10 cellular contexts compared by ENCODE assay signal in the genomic region with DNA sequence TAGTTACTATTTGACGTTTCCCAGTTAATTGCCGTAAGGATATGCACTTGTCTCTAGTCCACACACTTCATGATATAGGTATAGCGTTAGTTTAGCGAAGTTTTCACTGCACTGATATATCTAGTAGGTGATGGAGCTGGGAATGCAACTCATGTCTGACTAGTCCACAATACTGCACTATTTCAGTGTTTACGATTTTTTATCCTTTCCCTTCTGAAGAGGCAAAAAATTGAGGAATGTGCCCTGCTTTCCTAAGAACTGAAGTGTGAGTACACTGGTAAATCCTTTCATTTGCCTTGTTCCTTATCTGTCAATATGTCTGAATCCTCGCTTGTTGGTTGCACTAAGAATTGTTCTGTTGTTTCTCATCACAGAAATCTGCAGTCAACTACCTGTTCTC. TPM values are rescaled to one million over a fixed set of nuclear protein-coding genes. Genes with fewer than 3 reads are reported as not detected.
DNase-seq lines count a peak whose midpoint lies in the region; ATAC-seq, FAIRE-seq and TF ChIP-seq lines count a peak whose summit lies in the region.
"Had no signal": no experiment of that assay in that cellular context is flagged by ENCODE, and none has a peak within 500 bp of the region (broad histone marks: within the 10 kb centered on the region; RNA-seq: fewer than 3 reads in every experiment).

No MANE protein-coding gene starts in this region.

- no peak for DNase-seq in CD4-positive, alpha-beta T cell
- DNase-seq in NB4 (ENCODE audit: low read depth) (no peak), H1 (ENCODE audit: low read depth in 1 of 2, low spot score in 2 of 2) (no peak), GM20000 (ENCODE audit: low spot score) (no peak), NCI-H2196 (lab: John Stamatoyannopoulos, UW; ENCODE audit: unreplicated experiment) (no peak), GM13977 (ENCODE audit: low spot score) (no peak), HEK293T (ENCODE audit: extremely low spot score) (no peak)
- DNase-seq: NCI-H510A had no signal

- peak overlapping the region; percentile 99 for H3K4me3 ChIP-seq in NB4 (ENCODE audit: low read depth, low read length)
- peak overlapping the region; percentile 58 to 91 (median 86) for H3K4me3 ChIP-seq in H1 (ENCODE audit: extremely low read depth in 1 of 4, insufficient read depth in 2 of 4, low read depth in 3 of 4, low read length in 4 of 4)
- peak overlapping the region; percentile 88 for H3K4me3 ChIP-seq in neuron (ENCODE audit: low read length)

- H2AFZ ChIP-seq in H1 (ENCODE audit: low read length) (no peak overlapping the region), neuron (ENCODE audit: low read depth, low read length) (no peak overlapping the region)

- H3K9me3 Mint-ChIP-seq in CD4-positive, alpha-beta T cell, result no peaks in the 10 kb centered on the region

- H3K56ac ChIP-seq in H1 (replicated peaks; ENCODE audit: insufficient read length, low read depth, low read length), result no peak overlapping the region

- H3K79me1 ChIP-seq in H1 (ENCODE audit: low read depth, low read length), result no peaks in the 10 kb centered on the region

- H3K4ac ChIP-seq in H1 (replicated peaks; ENCODE audit: insufficient read length, low read depth, low read length), result no peak overlapping the region

- no peak overlapping the region for H2AK5ac ChIP-seq in H1 (ENCODE audit: low read depth, low read length)

- H3K27ac ChIP-seq in CD4-positive, alpha-beta T cell (ENCODE audit: low read depth, low read length), result peak overlapping the region; percentile 41
- H3K27ac ChIP-seq in H1 (ENCODE audit: low read depth, low read length), result peak overlapping the region; percentile 88; the same call in 1 of the 2 replicates

- CTCF ChIA-PET in CD4-positive, alpha-beta T cell (lab: Charles Lee), result no interaction called here
- CTCF ChIA-PET in H1 (lab: Charles Lee; ENCODE audit: partially characterized antibody) (interaction anchor here (1.3 to 1.6 kb wide), 2 partner anchors 15 to 70 kb away, joined by 3 to 7 read pairs; partner anchors contain the start of genes GLA and HNRNPH2), HEK293T (lab: Yijun Ruan, JAX) (no interaction called here)

- H4K20me1 ChIP-seq in H1 (replicated peaks in 1 of 2; ENCODE audit: control insufficient read depth in 1 of 2, insufficient read depth in 2 of 2, low read length in 2 of 2), result peaks cover 0 to 2% of the 10 kb centered on the region in 2 experiments

- TF ChIP-seq RAD21 in H1 (IDR thresholded peaks at IDR 0.05 in 1 of 2, conservative IDR thresholded peaks at IDR 0.05 in 1 of 2; ENCODE audit: low read depth in 2 of 2, low read length in 2 of 2), result no peak

- no peaks in the 10 kb centered on the region for H3K9me3 ChIP-seq in CD4-positive, alpha-beta T cell (ENCODE audit: control insufficient read depth, low read length)
- H3K9me3 ChIP-seq in H1 (ENCODE audit: insufficient read depth in 2 of 2, low read depth in 1 of 2, low read length in 1 of 2), result no peaks in the 10 kb centered on the region
- H3K9me3 ChIP-seq in neuron (ENCODE audit: low read length), result no peaks in the 10 kb centered on the region

- H3K18ac ChIP-seq in H1 (ENCODE audit: extremely low read depth, low read length), result no peak overlapping the region

- H2BK20ac ChIP-seq in H1 (ENCODE audit: low read length), result no peak overlapping the region

- H2BK5ac ChIP-seq in H1 (ENCODE audit: low read depth, low read length), result no peak overlapping the region

- H3K4me1 Mint-ChIP-seq in CD4-positive, alpha-beta T cell (ENCODE audit: low read depth), result peaks cover 27% of the 10 kb centered on the region

- H3K36me3 Mint-ChIP-seq in CD4-positive, alpha-beta T cell (ENCODE audit: low read depth), result peaks cover 37% of the 10 kb centered on the region

- POLR2A ChIA-PET in CD4-positive, alpha-beta T cell (lab: Charles Lee), result interaction anchor here (1.5 to 2.0 kb wide), 3 partner anchors 26 to 540 kb away, joined by 12 to 18 read pairs (median 18); partner anchors contain the start of genes TIMM8A and ZMAT1
- POLR2A ChIA-PET in H1 (lab: Charles Lee; ENCODE audit: partially characterized antibody), result interaction anchor here (0.6 to 4.0 kb wide), 10 partner anchors 11 to 325 kb away, joined by 3 to 45 read pairs (median 3); partner anchors contain the start of gene TIMM8A
- POLR2A ChIA-PET in HEK293T (lab: Yijun Ruan, JAX), result interaction anchor here (1.1 to 2.8 kb wide), 7 partner anchors 18 to 44 kb away, joined by 3 to 95 read pairs (median 11); partner anchors contain the start of gene TIMM8A

- H2BK15ac ChIP-seq in H1 (ENCODE audit: low read length), result no peak overlapping the region

- H3K79me2 ChIP-seq in H1 (ENCODE audit: control insufficient read depth in 1 of 2, insufficient read depth in 2 of 2, low read length in 2 of 2), result peaks cover 0 to 23% of the 10 kb centered on the region in 2 experiments; a peak in 2 of 4 replicates

- FAIRE-seq in H1 (lab: Jason Lieb, UNC), result no peak

- peak overlapping the region; percentile 95 for H3K4me3 Mint-ChIP-seq in CD4-positive, alpha-beta T cell

- in situ Hi-C loops in GM13977 (cut with MboI; ENCODE audit: low pct_unique_long_range_greater_than_20kb, low sequenced_read_pairs, unreplicated experiment), result no loop called here

- TF ChIP-seq CTCF in CD4-positive, alpha-beta T cell (IDR thresholded peaks at IDR 0.05), result no peak
- no peak for TF ChIP-seq CTCF in NB4 (IDR thresholded peaks at IDR 0.05; ENCODE audit: low read depth, low read length)
- TF ChIP-seq CTCF in H1 (IDR thresholded peaks at IDR 0.05; ENCODE audit: control extremely low read depth in 1 of 3, insufficient read depth in 1 of 3, low read depth in 1 of 3, low read length in 3 of 3), result no peak
- TF ChIP-seq CTCF in GM20000 (IDR thresholded peaks at IDR 0.05; ENCODE audit: extremely low read depth, missing control alignments), result no peak
- no peak for TF ChIP-seq CTCF in GM13977 (IDR thresholded peaks at IDR 0.05; ENCODE audit: extremely low read depth, insufficient read depth, missing control alignments)

- H4K91ac ChIP-seq in H1 (replicated peaks; ENCODE audit: insufficient read length, low read length), result peak overlapping the region; percentile 17

- H3K14ac ChIP-seq in H1 (ENCODE audit: insufficient read length), result no peak overlapping the region

- H4K8ac ChIP-seq in H1 (ENCODE audit: extremely low read depth, insufficient read depth, low read length), result no peak overlapping the region

- H3K4me1 ChIP-seq in H1 (replicated peaks in 1 of 4; ENCODE audit: control insufficient read depth in 3 of 4, insufficient read depth in 4 of 4, low read length in 3 of 4) (no peaks in the 10 kb centered on the region; a peak in 1 of 7 replicates), neuron (ENCODE audit: insufficient read depth, low read length) (peaks cover 7% of the 10 kb centered on the region)

- H3K36me3 ChIP-seq in H1 (ENCODE audit: control insufficient read depth in 2 of 4, insufficient read depth in 4 of 4, low read length in 3 of 4) (peaks cover 6 to 45% (median 18%) of the 10 kb centered on the region in 4 experiments), neuron (ENCODE audit: insufficient read depth, low read length) (peaks cover 24% of the 10 kb centered on the region)

- no peak overlapping the region for H2BK12ac ChIP-seq in H1 (ENCODE audit: low read depth, low read length)

- no peak overlapping the region for H3K23ac ChIP-seq in H1 (ENCODE audit: insufficient read length)

- no peaks in the 10 kb centered on the region for H3K27me3 ChIP-seq in CD4-positive, alpha-beta T cell (ENCODE audit: control insufficient read depth, insufficient read depth, low read length)
- no peaks in the 10 kb centered on the region for H3K27me3 ChIP-seq in H1 (replicated peaks in 1 of 4; ENCODE audit: control insufficient read depth in 3 of 4, extremely low read depth in 1 of 4, insufficient read depth in 3 of 4, low read length in 3 of 4)
- H3K27me3 ChIP-seq in neuron (ENCODE audit: insufficient read depth, low read length), result no peaks in the 10 kb centered on the region

- no peak for ATAC-seq in CD4-positive, alpha-beta T cell (ENCODE audit: poor library complexity)

- H3K23me2 ChIP-seq in H1 (ENCODE audit: low read depth, low read length), result peaks cover 4% of the 10 kb centered on the region; the same call in 1 of the 2 replicates

- H4K5ac ChIP-seq in H1 (ENCODE audit: insufficient read length, low read depth, low read length), result no peak overlapping the region

- no peak overlapping the region for H2BK120ac ChIP-seq in H1 (replicated peaks; ENCODE audit: low read depth, low read length)

- 46% methylated on average over 6 of the region's 6 CpGs; no CpG with 5 or more reads in 1 of the 2 experiments for WGBS in H1 (ENCODE audit: extremely low coverage in 1 of 2, insufficient coverage in 1 of 2, insufficient read length in 1 of 2, insufficient replicate concordance in 2 of 2, low coverage in 1 of 2, low lambda C conversion rate in 2 of 2, missing lambda C conversion rate in 1 of 2), 2 experiments

- no peak for TF ChIP-seq POLR2A in NB4 (IDR thresholded peaks at IDR 0.05; ENCODE audit: extremely low read depth, insufficient read length)
- peak in 1 of 2 experiments; percentile 55; a peak in 1 of 3 replicates for TF ChIP-seq POLR2A in H1 (IDR thresholded peaks at IDR 0.05; ENCODE audit: control extremely low read depth in 1 of 2, low read depth in 2 of 2, low read length in 2 of 2)

- H3K27me3 Mint-ChIP-seq in CD4-positive, alpha-beta T cell, result no peaks in the 10 kb centered on the region

- intact Hi-C loops in CD4-positive, alpha-beta T cell (cut with DNase I, micrococcal nuclease), result loop anchor here in 1 of 2 experiments (2.0 to 5.0 kb wide), 4 partner anchors 15 to 575 kb away; partner anchors contain the start of genes GLA, TIMM8A and TRMT2B

- peak overlapping the region; percentile 56 to 89 for H3K4me2 ChIP-seq in H1 (ENCODE audit: insufficient read depth in 1 of 2, low read depth in 2 of 2, low read length in 2 of 2)

- peak overlapping the region; percentile 85 to 97 (median 92) for H3K9ac ChIP-seq in H1 (replicated peaks in 1 of 4; ENCODE audit: extremely low read depth in 1 of 4, low read depth in 3 of 4, low read length in 3 of 4)

- peak overlapping the region; percentile 95 for H3K27ac Mint-ChIP-seq in CD4-positive, alpha-beta T cell

- TF ChIP-seq EP300 in H1 (IDR thresholded peaks at IDR 0.05; ENCODE audit: borderline replicate concordance in 1 of 2, low read depth in 2 of 2, low read length in 2 of 2), result no peak

RNA-seq across cellular contexts. Expression of gene RPL36A, which starts 1.0 kb away (rescaled TPM):
- 100 to 1,000 TPM; 417 to 536 TPM for total RNA-seq in CD4-positive, alpha-beta T cell
- 271 and 309 TPM in 2 replicates for total RNA-seq in H1 (2021; fragmentation: NEBNext Ultra II Directional; extraction: Animal tissue kit (Norgen Biotek cat#: 25700))
- 985 and 1,587 TPM in 2 replicates for polyA plus RNA-seq in H1 (2011; rRNA removed)
- 2,146 TPM for polyA plus RNA-seq in H1 (2011; cell fraction: cytosol; rRNA removed)
- polyA plus RNA-seq in H1 (2011; cell fraction: nucleus; rRNA removed), result 334 TPM
- 2,347 to 3,718 TPM (median 3,008 TPM) in 4 replicates for polyA plus RNA-seq in H1 (2012, experiment 1 of 2)
- polyA plus RNA-seq in H1 (2012, experiment 2 of 2), result 1,533 TPM
- 3,890 TPM for polyA plus RNA-seq in H1 (2013, experiment 1 of 2)
- polyA plus RNA-seq in H1 (2013, experiment 2 of 2), result 3,945 TPM
- polyA minus RNA-seq in H1 (2011; rRNA and poly(A)+ RNA removed), result 185 and 254 TPM in 2 replicates
- 188 TPM for polyA minus RNA-seq in H1 (2011; cell fraction: cytosol; rRNA and poly(A)+ RNA removed)
- polyA minus RNA-seq in H1 (2011; cell fraction: nucleus; rRNA and poly(A)+ RNA removed), result 274 TPM

RNA-seq across cellular contexts. Expression of gene BTK, which starts 5.8 kb away (rescaled TPM):
- under 1 TPM; 0.42 to 0.49 TPM for total RNA-seq in CD4-positive, alpha-beta T cell
- total RNA-seq in H1 (2021; fragmentation: NEBNext Ultra II Directional; extraction: Animal tissue kit (Norgen Biotek cat#: 25700)), result 0.20 TPM in 1 of 2 replicates, not detected in the other
- polyA plus RNA-seq in H1 (2011; rRNA removed), result 0.03 and 0.06 TPM in 2 replicates
- 0.09 TPM for polyA plus RNA-seq in H1 (2011; cell fraction: cytosol; rRNA removed)
- polyA plus RNA-seq in H1 (2011; cell fraction: nucleus; rRNA removed), result not detected
- polyA plus RNA-seq in H1 (2012, experiment 1 of 2), result 0.09 to 0.25 TPM (median 0.23 TPM) in 3 of 4 replicates, not detected in the other
- polyA plus RNA-seq in H1 (2012, experiment 2 of 2), result not detected
- 0.02 TPM for polyA plus RNA-seq in H1 (2013, experiment 1 of 2)
- polyA plus RNA-seq in H1 (2013, experiment 2 of 2), result 0.06 TPM
- polyA minus RNA-seq in H1 (2011; rRNA and poly(A)+ RNA removed), result 0.16 TPM in 1 of 2 replicates, not detected in the other
- 0.37 TPM for polyA minus RNA-seq in H1 (2011; cell fraction: cytosol; rRNA and poly(A)+ RNA removed)
- polyA minus RNA-seq in H1 (2011; cell fraction: nucleus; rRNA and poly(A)+ RNA removed), result 1.00 TPM
- total RNA-seq: dermis microvascular lymphatic vessel endothelial cell had no signal

RNA-seq across cellular contexts. Expression of gene GLA, which starts 15.9 kb away (rescaled TPM):
- 10 to 100 TPM; 26.6 to 26.8 TPM for total RNA-seq in CD4-positive, alpha-beta T cell
- total RNA-seq in H1 (2021; fragmentation: NEBNext Ultra II Directional; extraction: Animal tissue kit (Norgen Biotek cat#: 25700)), result 39.2 and 47.3 TPM in 2 replicates
- polyA plus RNA-seq in H1 (2011; rRNA removed), result 21.9 and 33.6 TPM in 2 replicates
- 39.1 TPM for polyA plus RNA-seq in H1 (2011; cell fraction: cytosol; rRNA removed)
- 30.4 TPM for polyA plus RNA-seq in H1 (2011; cell fraction: nucleus; rRNA removed)
- polyA plus RNA-seq in H1 (2012, experiment 1 of 2), result 43.7 to 47.0 TPM (median 45.8 TPM) in 4 replicates
- 35.0 TPM for polyA plus RNA-seq in H1 (2012, experiment 2 of 2)
- polyA plus RNA-seq in H1 (2013, experiment 1 of 2), result 81.2 TPM
- polyA plus RNA-seq in H1 (2013, experiment 2 of 2), result 83.5 TPM
- 21.6 and 22.4 TPM in 2 replicates for polyA minus RNA-seq in H1 (2011; rRNA and poly(A)+ RNA removed)
- 15.0 TPM for polyA minus RNA-seq in H1 (2011; cell fraction: cytosol; rRNA and poly(A)+ RNA removed)
- 13.7 TPM for polyA minus RNA-seq in H1 (2011; cell fraction: nucleus; rRNA and poly(A)+ RNA removed)

RNA-seq across cellular contexts. Expression of gene HNRNPH2, which starts 16.2 kb away (rescaled TPM):
- 10 to 100 TPM; 50.9 to 51.4 TPM for total RNA-seq in CD4-positive, alpha-beta T cell
- total RNA-seq in H1 (2021; fragmentation: NEBNext Ultra II Directional; extraction: Animal tissue kit (Norgen Biotek cat#: 25700)), result 62.6 and 66.7 TPM in 2 replicates
- 14.7 and 27.7 TPM in 2 replicates for polyA plus RNA-seq in H1 (2011; rRNA removed)
- 42.1 TPM for polyA plus RNA-seq in H1 (2011; cell fraction: cytosol; rRNA removed)
- 9.0 TPM for polyA plus RNA-seq in H1 (2011; cell fraction: nucleus; rRNA removed)
- 75.3 to 86.8 TPM (median 76.9 TPM) in 4 replicates for polyA plus RNA-seq in H1 (2012, experiment 1 of 2)
- polyA plus RNA-seq in H1 (2012, experiment 2 of 2), result 6.8 TPM
- 38.5 TPM for polyA plus RNA-seq in H1 (2013, experiment 1 of 2)
- 36.4 TPM for polyA plus RNA-seq in H1 (2013, experiment 2 of 2)
- 26.2 and 33.8 TPM in 2 replicates for polyA minus RNA-seq in H1 (2011; rRNA and poly(A)+ RNA removed)
- polyA minus RNA-seq in H1 (2011; cell fraction: cytosol; rRNA and poly(A)+ RNA removed), result 14.9 TPM
- polyA minus RNA-seq in H1 (2011; cell fraction: nucleus; rRNA and poly(A)+ RNA removed), result 10.0 TPM

RNA-seq across cellular contexts. Expression of gene TIMM8A, which starts 43.3 kb away (rescaled TPM):
- total RNA-seq in CD4-positive, alpha-beta T cell, result 1 to 10 TPM; 5.0 to 6.4 TPM
- total RNA-seq in H1 (2021; fragmentation: NEBNext Ultra II Directional; extraction: Animal tissue kit (Norgen Biotek cat#: 25700)), result 38.0 and 38.1 TPM in 2 replicates
- 16.1 and 16.6 TPM in 2 replicates for polyA plus RNA-seq in H1 (2011; rRNA removed)
- polyA plus RNA-seq in H1 (2011; cell fraction: cytosol; rRNA removed), result 20.7 TPM
- polyA plus RNA-seq in H1 (2011; cell fraction: nucleus; rRNA removed), result 10.6 TPM
- 22.1 to 30.2 TPM (median 25.1 TPM) in 4 replicates for polyA plus RNA-seq in H1 (2012, experiment 1 of 2)
- polyA plus RNA-seq in H1 (2012, experiment 2 of 2), result 9.7 TPM
- 18.7 TPM for polyA plus RNA-seq in H1 (2013, experiment 1 of 2)
- 21.9 TPM for polyA plus RNA-seq in H1 (2013, experiment 2 of 2)
- polyA minus RNA-seq in H1 (2011; rRNA and poly(A)+ RNA removed), result 17.0 and 17.7 TPM in 2 replicates
- polyA minus RNA-seq in H1 (2011; cell fraction: cytosol; rRNA and poly(A)+ RNA removed), result 18.6 TPM
- 15.7 TPM for polyA minus RNA-seq in H1 (2011; cell fraction: nucleus; rRNA and poly(A)+ RNA removed)
